Comparison of ENCODE assay signal across 1 cellular context in genomic region chr6:3433005-3433404, GRCh38.
TF ChIP-seq lines count a peak whose summit lies in the region.

No MANE protein-coding gene starts in this region.

TF ChIP-seq in GM23338, 12 proteins besides CTCF, POLR2A, EP300 and RAD21 (continued from another document):
- TF ChIP-seq, protein P1, sequence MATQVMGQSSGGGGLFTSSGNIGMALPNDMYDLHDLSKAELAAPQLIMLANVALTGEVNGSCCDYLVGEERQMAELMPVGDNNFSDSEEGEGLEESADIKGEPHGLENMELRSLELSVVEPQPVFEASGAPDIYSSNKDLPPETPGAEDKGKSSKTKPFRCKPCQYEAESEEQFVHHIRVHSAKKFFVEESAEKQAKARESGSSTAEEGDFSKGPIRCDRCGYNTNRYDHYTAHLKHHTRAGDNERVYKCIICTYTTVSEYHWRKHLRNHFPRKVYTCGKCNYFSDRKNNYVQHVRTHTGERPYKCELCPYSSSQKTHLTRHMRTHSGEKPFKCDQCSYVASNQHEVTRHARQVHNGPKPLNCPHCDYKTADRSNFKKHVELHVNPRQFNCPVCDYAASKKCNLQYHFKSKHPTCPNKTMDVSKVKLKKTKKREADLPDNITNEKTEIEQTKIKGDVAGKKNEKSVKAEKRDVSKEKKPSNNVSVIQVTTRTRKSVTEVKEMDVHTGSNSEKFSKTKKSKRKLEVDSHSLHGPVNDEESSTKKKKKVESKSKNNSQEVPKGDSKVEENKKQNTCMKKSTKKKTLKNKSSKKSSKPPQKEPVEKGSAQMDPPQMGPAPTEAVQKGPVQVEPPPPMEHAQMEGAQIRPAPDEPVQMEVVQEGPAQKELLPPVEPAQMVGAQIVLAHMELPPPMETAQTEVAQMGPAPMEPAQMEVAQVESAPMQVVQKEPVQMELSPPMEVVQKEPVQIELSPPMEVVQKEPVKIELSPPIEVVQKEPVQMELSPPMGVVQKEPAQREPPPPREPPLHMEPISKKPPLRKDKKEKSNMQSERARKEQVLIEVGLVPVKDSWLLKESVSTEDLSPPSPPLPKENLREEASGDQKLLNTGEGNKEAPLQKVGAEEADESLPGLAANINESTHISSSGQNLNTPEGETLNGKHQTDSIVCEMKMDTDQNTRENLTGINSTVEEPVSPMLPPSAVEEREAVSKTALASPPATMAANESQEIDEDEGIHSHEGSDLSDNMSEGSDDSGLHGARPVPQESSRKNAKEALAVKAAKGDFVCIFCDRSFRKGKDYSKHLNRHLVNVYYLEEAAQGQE (IDR thresholded peaks at IDR 0.05; ENCODE audit: unreplicated experiment): no peak
